8 cellular contexts compared by ENCODE assay signal in genomic region chr11:827861-828167, GRCh38. TPM values are rescaled to one million over a fixed set of nuclear protein-coding genes. Genes with fewer than 3 reads are reported as not detected.
A peak's percentile ranks its signal among the peaks of the same experiment; 100 is the strongest.
DNase-seq lines count a peak whose midpoint lies in the region; TF ChIP-seq lines count a peak whose summit lies in the region.

Gene CRACR2B (plus strand): TSS chr11:827919. CDS start chr11:828608, 689 bp downstream.

- H3K9me3 ChIP-seq in iPS-18c (ENCODE audit: control insufficient read depth, insufficient read depth, low read length) (peaks cover 3% of the 10 kb centered on the region), stomach (no peaks in the 10 kb centered on the region)

- peaks cover 79 to 99% (median 96%) of the 10 kb centered on the region in 4 donors for H3K4me1 ChIP-seq in stomach

- no peak for TF ChIP-seq POLR2A in stomach (IDR thresholded peaks at IDR 0.05)

- H3K27ac Mint-ChIP-seq in activated T-helper 2 cell treated with anti-CD3 and anti-CD28 coated beads, Interferon-gamma antibody, Interleukin-2, Interleukin-4, amounts not matched to agents 10 μg/mL and 5 μg/mL and 100 μg/mL, durations not matched to agents 14 hours and 24 hours and 36 hours: peak within 1 kb of the TSS; percentile 52

- peaks cover 24 to 31% (median 29%) of the 10 kb centered on the region in 4 donors for H3K36me3 ChIP-seq in stomach

- peak within 1 kb of the TSS; percentile 69 for H3K4me3 Mint-ChIP-seq in activated T-helper 2 cell treated with anti-CD3 and anti-CD28 coated beads, Interferon-gamma antibody, Interleukin-2, Interleukin-4, amounts not matched to agents 10 μg/mL and 5 μg/mL and 100 μg/mL, durations not matched to agents 14 hours and 24 hours and 36 hours (ENCODE audit: low read depth)

- intact Hi-C loops in activated T-helper 2 cell treated with anti-CD3 and anti-CD28 coated beads, Interferon-gamma antibody, Interleukin-2, Interleukin-4, amounts not matched to agents 10 μg/mL and 5 μg/mL and 100 μg/mL, durations not matched to agents 14 hours and 24 hours and 36 hours (cut with micrococcal nuclease): no loop called here
- intact Hi-C loops in stomach (cut with DNase I; ENCODE audit: low total_unique reads): no loop called here

- TF ChIP-seq EP300 in stomach (IDR thresholded peaks at IDR 0.05): no peak

- peaks cover 8% of the 10 kb centered on the region for H3K36me3 Mint-ChIP-seq in activated T-helper 2 cell treated with anti-CD3 and anti-CD28 coated beads, Interferon-gamma antibody, Interleukin-2, Interleukin-4, amounts not matched to agents 10 μg/mL and 5 μg/mL and 100 μg/mL, durations not matched to agents 14 hours and 24 hours and 36 hours (ENCODE audit: low read depth)

- peaks cover 32% of the 10 kb centered on the region for H3K27me3 Mint-ChIP-seq in activated T-helper 2 cell treated with anti-CD3 and anti-CD28 coated beads, Interferon-gamma antibody, Interleukin-2, Interleukin-4, amounts not matched to agents 10 μg/mL and 5 μg/mL and 100 μg/mL, durations not matched to agents 14 hours and 24 hours and 36 hours (ENCODE audit: low read depth)

- WGBS in stomach, 5 donors: 6 to 36% (median 29%) methylated on average over 2 to 5 of the region's 5 CpGs

- H3K27me3 ChIP-seq in stomach: peaks cover 0 to 90% (median 40%) of the 10 kb centered on the region in 3 donors

- H3K9me3 Mint-ChIP-seq in activated T-helper 2 cell treated with anti-CD3 and anti-CD28 coated beads, Interferon-gamma antibody, Interleukin-2, Interleukin-4, amounts not matched to agents 10 μg/mL and 5 μg/mL and 100 μg/mL, durations not matched to agents 14 hours and 24 hours and 36 hours: no peaks in the 10 kb centered on the region

- peaks cover 12% of the 10 kb centered on the region for H3K4me1 Mint-ChIP-seq in activated T-helper 2 cell treated with anti-CD3 and anti-CD28 coated beads, Interferon-gamma antibody, Interleukin-2, Interleukin-4, amounts not matched to agents 10 μg/mL and 5 μg/mL and 100 μg/mL, durations not matched to agents 14 hours and 24 hours and 36 hours (ENCODE audit: low read depth)

- H3K27ac ChIP-seq in stomach: peak within 1 kb of the TSS; percentile 89 to 96 (median 94)

- peak within 1 kb of the TSS; percentile 57 for H3K4me3 ChIP-seq in iPS-18c (ENCODE audit: insufficient read depth, low read depth, low read length)
- H3K4me3 ChIP-seq in stomach: peak within 1 kb of the TSS; percentile 46 to 56 (median 50)

- DNase-seq in DMS 273 (lab: John Stamatoyannopoulos, UW; ENCODE audit: unreplicated experiment) (peak; percentile 54), DMS 273 treated with DMSO at 0.1 percent for 48 hours (lab: John Stamatoyannopoulos, UW) (no peak), stomach (no peak), NCI-H1105 treated with DMSO at 0.1 percent for 48 hours (lab: John Stamatoyannopoulos, UW) (no peak), SHP77 (lab: John Stamatoyannopoulos, UW) (no peak), SK-N-DZ (ENCODE audit: low spot score) (no peak)
- no peak for DNase-seq in activated T-helper 2 cell treated with anti-CD3 and anti-CD28 coated beads, Interferon-gamma antibody, Interleukin-2, Interleukin-4, amounts not matched to agents 10 μg/mL and 5 μg/mL and 100 μg/mL, durations not matched to agents 14 hours and 24 hours and 36 hours (ENCODE audit: low spot score)

- TF ChIP-seq CTCF in stomach (IDR thresholded peaks at IDR 0.05): no peak

RNA-seq across cellular contexts. Expression of gene CRACR2B, which starts in this region (rescaled TPM):
- 4.9 and 5.1 TPM in 2 replicates for total RNA-seq in activated T-helper 2 cell treated with anti-CD3 and anti-CD28 coated beads, Interferon-gamma antibody, Interleukin-2, Interleukin-4, amounts not matched to agents 10 μg/mL and 5 μg/mL and 100 μg/mL, durations not matched to agents 14 hours and 24 hours and 36 hours
- total RNA-seq in stomach: 100 to 1,000 TPM in 4 of 5 donors, 10 to 100 TPM in 1; 12.7 to 556 (median 165) TPM
- polyA plus RNA-seq in stomach: 100 to 1,000 TPM; 105 to 133 (median 119) TPM
- 25.4 and 33.1 TPM in 2 replicates for polyA plus RNA-seq in SK-N-DZ (2014; cell fraction: cytosol; rRNA removed)
- polyA plus RNA-seq in SK-N-DZ (2014; cell fraction: nucleus; rRNA removed): 281 and 344 TPM in 2 replicates
